In the genomic region with DNA sequence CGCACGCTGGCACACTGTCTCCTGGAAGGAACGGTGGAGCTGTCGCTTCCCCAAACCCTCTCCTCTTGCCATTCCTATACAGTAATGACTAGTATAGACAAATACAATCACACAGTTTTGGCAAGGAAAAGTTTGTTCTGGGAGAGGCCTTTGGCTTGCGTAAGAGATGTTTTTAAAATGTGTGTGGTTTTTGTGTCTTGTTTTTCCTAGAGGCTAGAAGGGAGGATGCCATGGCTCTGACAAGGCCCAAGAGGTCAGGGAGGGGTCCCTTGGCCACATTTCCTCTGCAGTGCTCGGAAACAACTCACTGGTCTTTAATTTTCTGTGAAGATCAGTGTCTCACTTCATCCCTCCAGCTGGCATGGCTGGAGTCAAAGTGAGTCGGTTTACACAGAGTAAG, we compare ENCODE assay signal across 11 cellular contexts.
DNase-seq lines count a peak whose midpoint lies in the region; ATAC-seq, FAIRE-seq and TF ChIP-seq lines count a peak whose summit lies in the region.
"Had no signal": no experiment of that assay in that cellular context is flagged by ENCODE, and none has a peak within 500 bp of the region (broad histone marks: within the 10 kb centered on the region; RNA-seq: fewer than 3 reads in every experiment).

No MANE protein-coding gene starts in this region.

- H3K4me3 ChIP-seq in bronchial epithelial cell (ENCODE audit: low read depth, low read length) (no peak overlapping the region), suprapubic skin (no peak overlapping the region), Karpas-422 (ENCODE audit: low read length) (no peak overlapping the region)

- H3K4me1 ChIP-seq in suprapubic skin: peaks cover 60% of the 10 kb centered on the region
- H3K4me1 ChIP-seq in Karpas-422 (ENCODE audit: low read length): peaks cover 14% of the 10 kb centered on the region

- H3K9me2 ChIP-seq in Karpas-422 (replicated peaks; ENCODE audit: insufficient read depth, low read length): no peaks in the 10 kb centered on the region

- no peaks in the 10 kb centered on the region for H3K9me3 Mint-ChIP-seq in activated naive CD8-positive, alpha-beta T cell treated with anti-CD3 and anti-CD28 coated beads, Interleukin-2, amount 50 U/mL, for 24 hours
- H3K9me3 Mint-ChIP-seq: activated naive CD4-positive, alpha-beta T cell treated with anti-CD3 and anti-CD28 coated beads, Interleukin-2, amount 10 ng/mL, durations not matched to agents 7 days and 5 days had no signal

- 30% methylated on average over 7 of the region's 7 CpGs for WGBS in suprapubic skin

- no peak overlapping the region for H3K9ac ChIP-seq in Karpas-422 (ENCODE audit: low read length)

- no peaks in the 10 kb centered on the region for H3K9me3 ChIP-seq in suprapubic skin
- H3K9me3 ChIP-seq in Karpas-422 (ENCODE audit: low read length): no peaks in the 10 kb centered on the region

- no peaks in the 10 kb centered on the region for H3K36me3 Mint-ChIP-seq in activated naive CD8-positive, alpha-beta T cell treated with anti-CD3 and anti-CD28 coated beads, Interleukin-2, amount 50 U/mL, for 24 hours (ENCODE audit: low read depth)
- H3K36me3 Mint-ChIP-seq: activated naive CD4-positive, alpha-beta T cell treated with anti-CD3 and anti-CD28 coated beads, Interleukin-2, amount 10 ng/mL, durations not matched to agents 7 days and 5 days had no signal

- TF ChIP-seq EP300 in suprapubic skin (IDR thresholded peaks at IDR 0.05): no peak

- TF ChIP-seq POLR2A in suprapubic skin (IDR thresholded peaks at IDR 0.05): no peak

- no peak overlapping the region for H3K4me2 ChIP-seq in Karpas-422 (ENCODE audit: low read depth, low read length, poor library complexity, severe bottlenecking)

- no peaks in the 10 kb centered on the region for H3K79me2 ChIP-seq in Karpas-422 (ENCODE audit: low read length)

- no peaks in the 10 kb centered on the region for H4K20me1 ChIP-seq in Karpas-422 (ENCODE audit: insufficient read depth, low read depth, low read length)

- ATAC-seq in activated naive CD8-positive, alpha-beta T cell treated with anti-CD3 and anti-CD28 coated beads, Interleukin-2, amount 50 U/mL, for 24 hours: no peak
- no peak for ATAC-seq in GM21786 (IDR thresholded peaks at IDR 0.05; ENCODE audit: unreplicated experiment)
- ATAC-seq: WTC11 had no signal

- H3K27ac Mint-ChIP-seq in activated naive CD8-positive, alpha-beta T cell treated with anti-CD3 and anti-CD28 coated beads, Interleukin-2, amount 50 U/mL, for 24 hours: no peak overlapping the region
- H3K27ac Mint-ChIP-seq: activated naive CD4-positive, alpha-beta T cell treated with anti-CD3 and anti-CD28 coated beads, Interleukin-2, amount 10 ng/mL, durations not matched to agents 7 days and 5 days; WTC11 had no signal

- no peak overlapping the region for H2AFZ ChIP-seq in Karpas-422 (ENCODE audit: low read length)

- H3K27me3 Mint-ChIP-seq in activated naive CD8-positive, alpha-beta T cell treated with anti-CD3 and anti-CD28 coated beads, Interleukin-2, amount 50 U/mL, for 24 hours: peaks cover 2% of the 10 kb centered on the region

- no peak for FAIRE-seq in bronchial epithelial cell (lab: Jason Lieb, UNC)

- no peak overlapping the region for H3K4me3 Mint-ChIP-seq in activated naive CD8-positive, alpha-beta T cell treated with anti-CD3 and anti-CD28 coated beads, Interleukin-2, amount 50 U/mL, for 24 hours
- H3K4me3 Mint-ChIP-seq: activated naive CD4-positive, alpha-beta T cell treated with anti-CD3 and anti-CD28 coated beads, Interleukin-2, amount 10 ng/mL, durations not matched to agents 7 days and 5 days; WTC11 had no signal

- no peak for TF ChIP-seq CTCF in bronchial epithelial cell (IDR thresholded peaks at IDR 0.05; ENCODE audit: insufficient read depth, low read length, severe bottlenecking)
- TF ChIP-seq CTCF in suprapubic skin (IDR thresholded peaks at IDR 0.05): peak in 1 of 2 donors; percentile 5

- peaks cover 12% of the 10 kb centered on the region for H3K4me1 Mint-ChIP-seq in activated naive CD8-positive, alpha-beta T cell treated with anti-CD3 and anti-CD28 coated beads, Interleukin-2, amount 50 U/mL, for 24 hours

- H3K27ac ChIP-seq in suprapubic skin (peak overlapping the region; percentile 43), Karpas-422 (ENCODE audit: low read length) (no peak overlapping the region)

- H3K36me3 ChIP-seq in bronchial epithelial cell (ENCODE audit: control insufficient read depth, insufficient read depth, low read length): no peaks in the 10 kb centered on the region
- no peaks in the 10 kb centered on the region for H3K36me3 ChIP-seq in suprapubic skin
- H3K36me3 ChIP-seq in Karpas-422 (ENCODE audit: insufficient read depth, low read length): no peaks in the 10 kb centered on the region

- no peaks in the 10 kb centered on the region for H3K27me3 ChIP-seq in bronchial epithelial cell (ENCODE audit: control insufficient read depth, insufficient read depth, low read length)
- H3K27me3 ChIP-seq in suprapubic skin: no peaks in the 10 kb centered on the region
- no peaks in the 10 kb centered on the region for H3K27me3 ChIP-seq in Karpas-422 (ENCODE audit: low read length)

- DNase-seq in HS-27A (ENCODE audit: low read depth) (peak; percentile 99), bronchial epithelial cell (ENCODE audit: low read depth) (peak; percentile 57), kidney tubule cell (ENCODE audit: low spot score) (peak; percentile 3), suprapubic skin (ENCODE audit: low spot score in 2 of 2) (peak in 1 of 2 donors; percentile 88), NCI-H774 (lab: John Stamatoyannopoulos, UW) (no peak), Karpas-422 (no peak)
- no peak for DNase-seq in activated naive CD8-positive, alpha-beta T cell treated with anti-CD3 and anti-CD28 coated beads, Interleukin-2, amount 50 U/mL, for 24 hours
- DNase-seq: activated naive CD4-positive, alpha-beta T cell treated with anti-CD3 and anti-CD28 coated beads, Interleukin-2, amount 10 ng/mL, durations not matched to agents 7 days and 5 days; NCI-H69 had no signal

Comparison
In these comparisons a context has a peak if more than half of its experiments do, and no peak if none do; other contexts are left out.
1. DNase-seq: peak in HS-27A (single experiment), bronchial epithelial cell (single experiment) and kidney tubule cell (single experiment); none in activated naive CD8-positive, alpha-beta T cell treated with anti-CD3 and anti-CD28 coated beads, Interleukin-2, amount 50 U/mL, for 24 hours (single experiment), NCI-H774 (single experiment) and Karpas-422 (single experiment).